Comparison of ENCODE assay signal across 26 cellular contexts in the genomic region with DNA sequence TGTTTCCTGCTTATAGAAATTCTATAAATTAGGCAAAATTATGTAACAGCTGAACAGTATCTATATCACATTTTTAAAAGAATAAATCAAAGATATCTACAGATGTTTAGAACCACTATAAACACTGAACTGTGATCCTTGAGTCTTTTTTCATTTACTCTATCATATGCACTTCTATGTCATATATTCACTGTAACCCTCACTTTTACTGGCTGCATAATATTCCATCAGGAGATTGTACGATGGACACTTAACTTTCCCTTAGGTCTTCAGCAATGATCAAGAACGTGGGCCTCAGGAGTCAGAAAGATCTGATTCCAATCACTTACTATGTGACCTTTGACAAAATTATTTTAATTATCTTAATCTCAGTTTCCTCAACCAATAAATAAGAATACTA.
"Had no signal": no experiment of that assay in that cellular context is flagged by ENCODE, and none has a peak within 500 bp of the region (broad histone marks: within the 10 kb centered on the region; RNA-seq: fewer than 3 reads in every experiment).

No MANE protein-coding gene starts in this region.

- H3K27me3 ChIP-seq: colonic mucosa, gastrocnemius medialis, neutrophil, pancreas, right lobe of liver, stomach, testis, tibial artery had no signal

- H3K27ac ChIP-seq: colonic mucosa, epithelial cell of prostate, gastrocnemius medialis, neutrophil, pancreas, right lobe of liver, stomach, testis had no signal

- ATAC-seq: esophagus mucosa; gastrocnemius medialis; mucosa of descending colon; natural killer cell treated with Interleukin-12 subunit alpha and Interleukin-12 subunit beta and Interleukin-15 and Interleukin-18, amount 100 ng/mL, for 72 hours; pancreas had no signal

- H3K9me3 ChIP-seq: colonic mucosa, gastrocnemius medialis, mucosa of descending colon, neutrophil, pancreas, right lobe of liver, stomach, testis, tibial artery had no signal

- H3K4me2 ChIP-seq: smooth muscle cell had no signal

- H3K4me3 ChIP-seq: colonic mucosa, gastrocnemius medialis, lung, mucosa of descending colon, pancreas, right lobe of liver, smooth muscle cell, stomach, testis, tibial artery had no signal

- H3K4me1 ChIP-seq: colonic mucosa had no signal

- DNase-seq: colonic mucosa; effector CD8-positive, alpha-beta T cell; endodermal cell; foreskin fibroblast; gastrocnemius medialis; head of caudate nucleus; kidney; mucosa of descending colon; naive B cell; pancreas; right lobe of liver; stimulated activated CD4-positive, alpha-beta T cell treated with anti-CD3 and anti-CD28 coated beads, Interleukin-12 subunit alpha, Interleukin-12 subunit beta, amount 100 ng/mL, for 4 hours; stimulated activated CD4-positive, alpha-beta T cell treated with anti-CD3 and anti-CD28 coated beads, Interleukin-1b, Interleukin-23, amount 100 ng/mL, for 48 hours; stimulated activated CD4-positive, alpha-beta T cell treated with anti-CD3 and anti-CD28 coated beads, Interleukin-4, amount 100 ng/mL, for 1 hour; stimulated activated CD8-positive, alpha-beta memory T cell treated with anti-CD3 and anti-CD28 coated beads, Interleukin-4, amount 100 ng/mL, for 48 hours; stimulated activated naive CD4-positive, alpha-beta T cell treated with Interleukin-2 at 50 U/mL for 16 hours; stomach; substantia nigra; testis; tibial artery had no signal

- FAIRE-seq: kidney, pancreas had no signal
